ENCODE assay signal across 17 cellular contexts in genomic region chr12:5010130-5010529, GRCh38. TPM values are rescaled to one million over a fixed set of nuclear protein-coding genes. Genes with fewer than 3 reads are reported as not detected.
DNase-seq lines count a peak whose midpoint lies in the region; ATAC-seq and TF ChIP-seq lines count a peak whose summit lies in the region.
"Had no signal": no experiment of that assay in that cellular context is flagged by ENCODE, and none has a peak within 500 bp of the region (broad histone marks: within the 10 kb centered on the region; RNA-seq: fewer than 3 reads in every experiment).

No MANE protein-coding gene starts in this region.

- DNase-seq in cardiac septum (ENCODE audit: low spot score) (peak; percentile 53), heart right ventricle (no peak), neural crest cell (ENCODE audit: low read depth, low spot score) (no peak), gastrocnemius medialis (peak; percentile 81 to 84), SW 1271 (lab: John Stamatoyannopoulos, UW) (no peak), PC-9 (no peak)
- DNase-seq in activated CD4-positive, alpha-beta T cell treated with anti-CD3 and anti-CD28 coated beads for 48 hours: no peak
- DNase-seq: AML-193; Calu3; CD8-positive, alpha-beta T cell; DMS79 treated with DMSO at 0.1 percent for 48 hours; GF-D8; H9 had no signal

- H3K36me3 Mint-ChIP-seq in neural crest cell (ENCODE audit: low read depth): no peaks in the 10 kb centered on the region
- H3K36me3 Mint-ChIP-seq: CD8-positive, alpha-beta T cell had no signal

- intact Hi-C loops in cardiac septum (cut with DNase I) (no loop called here), heart right ventricle (cut with DNase I) (no loop called here), gastrocnemius medialis (cut with DNase I; ENCODE audit: low total_unique reads) (loop anchor here (10.0 kb wide), 1 partner anchor 165 kb away; no protein-coding TSS in a partner anchor), PC-9 (cut with micrococcal nuclease; ENCODE audit: unreplicated experiment) (no loop called here)

- peaks cover 3% of the 10 kb centered on the region for H3K9me3 Mint-ChIP-seq in neural crest cell
- H3K9me3 Mint-ChIP-seq: CD8-positive, alpha-beta T cell; H9 had no signal

- CTCF ChIA-PET in PC-9 (lab: Charles Lee): no interaction called here

- peaks cover 0 to 9% (median 0%) of the 10 kb centered on the region in 9 donors for H3K4me1 ChIP-seq in heart right ventricle
- peaks cover 27 to 34% of the 10 kb centered on the region in 2 donors for H3K4me1 ChIP-seq in gastrocnemius medialis
- no peaks in the 10 kb centered on the region for H3K4me1 ChIP-seq in PC-9 (replicated peaks; ENCODE audit: insufficient read depth)
- H3K4me1 ChIP-seq: A549, BLaER1 had no signal

- peak overlapping the region; percentile 6 for H3K27ac Mint-ChIP-seq in neural crest cell (ENCODE audit: unreplicated experiment)
- H3K27ac Mint-ChIP-seq: CD8-positive, alpha-beta T cell; H9 had no signal

- TF ChIP-seq CTCF in heart right ventricle (IDR thresholded peaks at IDR 0.05): no peak
- no peak for TF ChIP-seq CTCF in neural crest cell (conservative IDR thresholded peaks at IDR 0.05)
- no peak for TF ChIP-seq CTCF in gastrocnemius medialis (IDR thresholded peaks at IDR 0.05 in 4 of 5, conservative IDR thresholded peaks at IDR 0.05 in 1 of 5)
- no peak for TF ChIP-seq CTCF in PC-9 (conservative IDR thresholded peaks at IDR 0.05)

- no peak overlapping the region for H3K27ac ChIP-seq in heart right ventricle
- peak overlapping the region; percentile 27 to 67 (median 50) for H3K27ac ChIP-seq in gastrocnemius medialis
- H3K27ac ChIP-seq in PC-9: no peak overlapping the region
- H3K27ac ChIP-seq: 22Rv1, A549, BLaER1 had no signal

- no peak overlapping the region for H3K4me2 ChIP-seq in PC-9
- H3K4me2 ChIP-seq: A549, BLaER1 had no signal

- ATAC-seq in heart right ventricle (no peak), gastrocnemius medialis (peak; percentile 81 to 85)
- ATAC-seq: A549; CD8-positive, alpha-beta T cell; HepG2 had no signal

- H3K9me2 ChIP-seq in PC-9 (ENCODE audit: insufficient read depth): no peaks in the 10 kb centered on the region

- in situ Hi-C loops in gastrocnemius medialis (cut with MboI; ENCODE audit: low sequenced_read_pairs in 4 of 4): loop anchor here in 2 of 4 donors (10.0 to 25.0 kb wide), 2 partner anchors 75 to 427 kb away; partner anchors contain the start of gene NTF3 (in 2 of the 2)

- H2AFZ ChIP-seq in PC-9: no peak overlapping the region

- no TSS peak for BruUV-seq in PC-9 (replicated peaks; lab: Mats Ljungman, UMichigan)

- POLR2A ChIA-PET in PC-9 (lab: Charles Lee; ENCODE audit: unreplicated experiment): no interaction called here

- no peaks in the 10 kb centered on the region for H4K20me1 ChIP-seq in PC-9 (ENCODE audit: insufficient read depth)
- H4K20me1 ChIP-seq: BLaER1 had no signal

- no peaks in the 10 kb centered on the region for H3K4me1 Mint-ChIP-seq in neural crest cell
- H3K4me1 Mint-ChIP-seq: H9 had no signal

- 92% methylated on average over 6 of the region's 6 CpGs for WGBS in heart right ventricle, 2 donors

- H3K4me3 ChIP-seq in heart right ventricle (no peak overlapping the region), gastrocnemius medialis (no peak overlapping the region), PC-9 (no peak overlapping the region)
- H3K4me3 ChIP-seq: A549, BLaER1 had no signal

- H3K4me3 Mint-ChIP-seq in neural crest cell: no peak overlapping the region
- H3K4me3 Mint-ChIP-seq: CD8-positive, alpha-beta T cell; H9 had no signal

- peaks cover 0 to 3% (median 0%) of the 10 kb centered on the region in 7 donors for H3K27me3 ChIP-seq in heart right ventricle
- H3K27me3 ChIP-seq in gastrocnemius medialis: no peaks in the 10 kb centered on the region
- peaks cover 49% of the 10 kb centered on the region for H3K27me3 ChIP-seq in PC-9 (ENCODE audit: insufficient read depth, low read depth)
- H3K27me3 ChIP-seq: BLaER1 had no signal

- no peak for TF ChIP-seq POLR2A in gastrocnemius medialis (IDR thresholded peaks at IDR 0.05)

- H3K9me3 ChIP-seq in heart right ventricle: no peaks in the 10 kb centered on the region
- H3K9me3 ChIP-seq in gastrocnemius medialis: no peaks in the 10 kb centered on the region
- no peaks in the 10 kb centered on the region for H3K9me3 ChIP-seq in PC-9 (ENCODE audit: insufficient read depth, low read depth)
- H3K9me3 ChIP-seq: A549, BLaER1 had no signal

- no peaks in the 10 kb centered on the region for H3F3A ChIP-seq in PC-9 (ENCODE audit: insufficient read depth, low read depth)

- peaks cover 21% of the 10 kb centered on the region for H3K27me3 Mint-ChIP-seq in neural crest cell (ENCODE audit: low read depth)

- H3K36me3 ChIP-seq in heart right ventricle: no peaks in the 10 kb centered on the region
- H3K36me3 ChIP-seq in gastrocnemius medialis: no peaks in the 10 kb centered on the region
- H3K36me3 ChIP-seq in PC-9 (ENCODE audit: low read depth): no peaks in the 10 kb centered on the region
- H3K36me3 ChIP-seq: BLaER1 had no signal

- H3K79me2 ChIP-seq in PC-9 (ENCODE audit: low read depth): no peaks in the 10 kb centered on the region

RNA-seq across cellular contexts. Expression of gene KCNA5, which starts 33.5 kb away (rescaled TPM):
- total RNA-seq in cardiac septum: 3.2 TPM
- 1 to 10 TPM; 1.5 to 5.8 (median 3.4) TPM for total RNA-seq in heart right ventricle
- 1 to 10 TPM; 1.4 to 2.3 TPM for polyA plus RNA-seq in heart right ventricle
- not detected in 2 replicates for total RNA-seq in neural crest cell
- total RNA-seq in gastrocnemius medialis: 1 to 10 TPM in 1 of 4 donors, under 1 TPM in 3; 0.52 to 3.2 (median 0.84) TPM
- not detected in 2 replicates for total RNA-seq in PC-9 (2021)
- total RNA-seq: Calu3; CD8-positive, alpha-beta T cell; HepG2 had no signal
- polyA plus RNA-seq: A549, HepG2 had no signal

Comparison
In these comparisons a context has a peak if more than half of its experiments do, and no peak if none do; other contexts are left out.
1. DNase-seq: peak in cardiac septum (single experiment) and gastrocnemius medialis (2 of 2); none in heart right ventricle (0 of 2), neural crest cell (single experiment), SW 1271 (0 of 2), activated CD4-positive, alpha-beta T cell treated with anti-CD3 and anti-CD28 coated beads for 48 hours (single experiment) and PC-9 (0 of 2).
2. ATAC-seq: peak in gastrocnemius medialis (2 of 2); none in heart right ventricle (0 of 8).
3. H3K27ac ChIP-seq: peak in gastrocnemius medialis (4 of 4); none in heart right ventricle (0 of 10) and PC-9 (single experiment).